In genomic region chr10:21843645-21844044, GRCh38 we compare ENCODE assay signal across 34 cellular contexts.
"Had no signal": no experiment of that assay in that cellular context is flagged by ENCODE, and none has a peak within 500 bp of the region (broad histone marks: within the 10 kb centered on the region; RNA-seq: fewer than 3 reads in every experiment).

No MANE protein-coding gene starts in this region.

- H3K4me3 ChIP-seq: adrenal gland, body of pancreas, cardiac muscle cell had no signal

- H3K4me3 Mint-ChIP-seq: activated CD4-positive, alpha-beta memory T cell treated with anti-CD3 and anti-CD28 coated beads, Interleukin-2, amount 10 ng/mL, durations not matched to agents 7 days and 5 days; activated CD4-positive, alpha-beta T cell treated with anti-CD3 and anti-CD28 coated beads for 36 hours; activated CD4-positive, alpha-beta T cell treated with anti-CD3 and anti-CD28 coated beads, Interleukin-2, amount 10 ng/mL, durations not matched to agents 7 days and 5 days; activated CD8-positive, alpha-beta memory T cell treated with anti-CD3 and anti-CD28 coated beads, Interleukin-2, amount 10 ng/mL, durations not matched to agents 7 days and 5 days; activated CD8-positive, alpha-beta T cell treated with anti-CD3 and anti-CD28 coated beads, Interleukin-2, amount 10 ng/mL, durations not matched to agents 7 days and 5 days; activated naive CD4-positive, alpha-beta T cell treated with anti-CD3 and anti-CD28 coated beads, Interleukin-2, amount 10 ng/mL, durations not matched to agents 7 days and 5 days; activated naive CD8-positive, alpha-beta T cell treated with anti-CD3 and anti-CD28 coated beads for 36 hours; central memory CD8-positive, alpha-beta T cell; T-helper 1 cell treated with Interleukin-12 subunit alpha and Interleukin-12 subunit beta and Interleukin-4 antibody, amounts not matched to agents 30 μg/mL and 1 μg/mL, for 36 hours; T-helper 2 cell treated with Interferon-gamma antibody and Interleukin-4, amounts not matched to agents 5 μg/mL and 100 μg/mL, for 36 hours had no signal

- ATAC-seq: activated CD4-positive, alpha-beta T cell treated with anti-CD3 and anti-CD28 coated beads for 36 hours; activated CD4-positive, CD25-positive, alpha-beta regulatory T cell treated with anti-CD3 and anti-CD28 coated beads, Interleukin-2, amount 50 U/mL, for 24 hours; activated CD8-positive, alpha-beta memory T cell treated with anti-CD3 and anti-CD28 coated beads, Interleukin-2, amount 10 ng/mL, durations not matched to agents 7 days and 5 days; activated CD8-positive, alpha-beta T cell treated with anti-CD3 and anti-CD28 coated beads, Interleukin-2, amount 10 ng/mL, durations not matched to agents 7 days and 5 days; body of pancreas had no signal

- DNase-seq: activated CD4-positive, alpha-beta memory T cell treated with anti-CD3 and anti-CD28 coated beads, Interleukin-2, amount 10 ng/mL, durations not matched to agents 7 days and 5 days; activated CD4-positive, alpha-beta T cell treated with anti-CD3 and anti-CD28 coated beads for 1 hour; activated CD4-positive, alpha-beta T cell treated with anti-CD3 and anti-CD28 coated beads for 36 hours; activated CD4-positive, alpha-beta T cell treated with anti-CD3 and anti-CD28 coated beads for 48 hours; activated CD4-positive, alpha-beta T cell treated with anti-CD3 and anti-CD28 coated beads, Interleukin-2, amount 10 ng/mL, durations not matched to agents 7 days and 5 days; activated CD4-positive, alpha-beta T cell treated with anti-CD3 and anti-CD28 coated beads, Interleukin-2, amount 50 U/mL, for 48 hours; activated CD4-positive, CD25-positive, alpha-beta regulatory T cell; activated CD8-positive, alpha-beta memory T cell treated with anti-CD3 and anti-CD28 coated beads for 24 hours; activated CD8-positive, alpha-beta memory T cell treated with anti-CD3 and anti-CD28 coated beads, Interleukin-2, amount 10 ng/mL, durations not matched to agents 7 days and 5 days; activated CD8-positive, alpha-beta memory T cell treated with anti-CD3 and anti-CD28 coated beads, Interleukin-2, amount 50 U/mL, for 48 hours; activated CD8-positive, alpha-beta T cell treated with anti-CD3 and anti-CD28 coated beads, Interleukin-2, amount 10 ng/mL, durations not matched to agents 7 days and 5 days; activated effector memory CD4-positive, alpha-beta T cell treated with anti-CD3 and anti-CD28 coated beads, Interleukin-2, amount 50 U/mL, for 16 hours; activated gamma-delta T cell treated with Interleukin-2 at 50 U/mL for 16 hours; activated naive CD4-positive, alpha-beta T cell; activated naive CD4-positive, alpha-beta T cell treated with anti-CD3 and anti-CD28 coated beads, Interleukin-2, amount 10 ng/mL, durations not matched to agents 7 days and 5 days; activated naive CD8-positive, alpha-beta T cell treated with anti-CD3 and anti-CD28 coated beads for 36 hours; activated T-cell treated with anti-CD3 and anti-CD28 coated beads, Interleukin-2, amount 50 U/mL, for 48 hours; adrenal gland; amniotic stem cell; aorta; body of pancreas; brain microvascular endothelial cell; caudate nucleus; cerebellar nuclear complex; SW 1271; T-helper 1 cell; T-helper 2 cell; T-helper 9 cell had no signal

- H3K27ac Mint-ChIP-seq: activated CD4-positive, alpha-beta memory T cell treated with anti-CD3 and anti-CD28 coated beads, Interleukin-2, amount 10 ng/mL, durations not matched to agents 7 days and 5 days; activated CD4-positive, alpha-beta T cell treated with anti-CD3 and anti-CD28 coated beads for 36 hours; activated CD4-positive, alpha-beta T cell treated with anti-CD3 and anti-CD28 coated beads, Interleukin-2, amount 10 ng/mL, durations not matched to agents 7 days and 5 days; activated CD8-positive, alpha-beta memory T cell treated with anti-CD3 and anti-CD28 coated beads, Interleukin-2, amount 10 ng/mL, durations not matched to agents 7 days and 5 days; activated CD8-positive, alpha-beta T cell treated with anti-CD3 and anti-CD28 coated beads, Interleukin-2, amount 10 ng/mL, durations not matched to agents 7 days and 5 days; activated naive CD4-positive, alpha-beta T cell treated with anti-CD3 and anti-CD28 coated beads, Interleukin-2, amount 10 ng/mL, durations not matched to agents 7 days and 5 days; activated naive CD4-positive, alpha-beta T cell treated with anti-CD3 and anti-CD28 coated beads, Interleukin-2, amount 50 U/mL, for 72 hours; activated naive CD8-positive, alpha-beta T cell treated with anti-CD3 and anti-CD28 coated beads for 36 hours; T-helper 1 cell treated with Interleukin-12 subunit alpha and Interleukin-12 subunit beta and Interleukin-4 antibody, amounts not matched to agents 30 μg/mL and 1 μg/mL, for 36 hours; T-helper 2 cell treated with Interferon-gamma antibody and Interleukin-4, amounts not matched to agents 5 μg/mL and 100 μg/mL, for 36 hours had no signal

- H3K4me1 Mint-ChIP-seq: activated CD4-positive, alpha-beta memory T cell treated with anti-CD3 and anti-CD28 coated beads, Interleukin-2, amount 10 ng/mL, durations not matched to agents 7 days and 5 days; activated CD4-positive, alpha-beta T cell treated with anti-CD3 and anti-CD28 coated beads for 36 hours; activated CD4-positive, alpha-beta T cell treated with anti-CD3 and anti-CD28 coated beads, Interleukin-2, amount 10 ng/mL, durations not matched to agents 7 days and 5 days; activated CD8-positive, alpha-beta memory T cell treated with anti-CD3 and anti-CD28 coated beads, Interleukin-2, amount 10 ng/mL, durations not matched to agents 7 days and 5 days; activated naive CD4-positive, alpha-beta T cell treated with anti-CD3 and anti-CD28 coated beads, Interleukin-2, amount 10 ng/mL, durations not matched to agents 7 days and 5 days; activated naive CD8-positive, alpha-beta T cell treated with anti-CD3 and anti-CD28 coated beads for 36 hours; central memory CD8-positive, alpha-beta T cell had no signal

- H3K27me3 Mint-ChIP-seq: activated CD4-positive, alpha-beta memory T cell treated with anti-CD3 and anti-CD28 coated beads, Interleukin-2, amount 10 ng/mL, durations not matched to agents 7 days and 5 days; activated CD4-positive, alpha-beta T cell treated with anti-CD3 and anti-CD28 coated beads for 36 hours; activated CD4-positive, alpha-beta T cell treated with anti-CD3 and anti-CD28 coated beads, Interleukin-2, amount 10 ng/mL, durations not matched to agents 7 days and 5 days; activated CD8-positive, alpha-beta memory T cell treated with anti-CD3 and anti-CD28 coated beads, Interleukin-2, amount 10 ng/mL, durations not matched to agents 7 days and 5 days; activated naive CD4-positive, alpha-beta T cell treated with anti-CD3 and anti-CD28 coated beads, Interleukin-2, amount 10 ng/mL, durations not matched to agents 7 days and 5 days; activated naive CD8-positive, alpha-beta T cell treated with anti-CD3 and anti-CD28 coated beads for 36 hours; central memory CD8-positive, alpha-beta T cell had no signal
